ENCODE assay signal across 24 cellular contexts in genomic region chr4:78410651-78411050, GRCh38.
DNase-seq lines count a peak whose midpoint lies in the region; ATAC-seq, FAIRE-seq and TF ChIP-seq lines count a peak whose summit lies in the region.
"Had no signal": no experiment of that assay in that cellular context is flagged by ENCODE, and none has a peak within 500 bp of the region (broad histone marks: within the 10 kb centered on the region; RNA-seq: fewer than 3 reads in every experiment).

No MANE protein-coding gene starts in this region.

- H4K20me1 ChIP-seq in GM23248 (ENCODE audit: insufficient read depth): no peaks in the 10 kb centered on the region
- H4K20me1 ChIP-seq: BLaER1 had no signal

- peaks cover 13% of the 10 kb centered on the region for H3K4me1 ChIP-seq in GM23248 (ENCODE audit: insufficient read depth)

- no peaks in the 10 kb centered on the region for H3K79me2 ChIP-seq in GM23248 (ENCODE audit: insufficient read depth)

- no peaks in the 10 kb centered on the region for H3F3A ChIP-seq in GM23248 (ENCODE audit: insufficient read depth)

- H3K4me2 ChIP-seq in GM23248 (ENCODE audit: unreplicated experiment): peak overlapping the region; percentile 43
- H3K4me2 ChIP-seq: BLaER1 had no signal

- no peaks in the 10 kb centered on the region for H3K36me3 ChIP-seq in GM23248 (ENCODE audit: low read depth)
- H3K36me3 ChIP-seq: BLaER1 had no signal

- H2AFZ ChIP-seq in GM23248: peak overlapping the region; percentile 39

- H3K4me3 ChIP-seq in GM23248 (no peak overlapping the region), retinal pigment epithelial cell (ENCODE audit: low read length) (no peak overlapping the region)
- H3K4me3 ChIP-seq: BLaER1 had no signal

- DNase-seq in D721Med (ENCODE audit: insufficient read length, low spot score) (no peak), GM23248 (peak; percentile 15), retinal pigment epithelial cell (ENCODE audit: low read depth) (peak; percentile 15), SIG-M5 (lab: John Stamatoyannopoulos, UW) (no peak), medulla oblongata (ENCODE audit: extremely low spot score) (no peak), D341Med (ENCODE audit: low spot score) (no peak), HT-29 (ENCODE audit: low spot score) (no peak)
- DNase-seq: CD4-positive, CD25-positive, alpha-beta regulatory T cell; DMS79; H9; KBM-7; MV-4-11; NCI-H1105 treated with DMSO at 0.1 percent for 48 hours; NCI-H2029; NCI-H446 treated with DMSO at 0.1 percent for 48 hours; NCI-H526; NCI-H82; NK-92 treated with Interleukin-12 subunit alpha and Interleukin-12 subunit beta, amount 100 ng/mL, for 24 hours; RPMI8226; SHP77; SW 1271 had no signal

- WGBS in GM23248 (ENCODE audit: low coverage in 1 of 2, low lambda C conversion rate in 2 of 2, missing lambda C conversion rate in 2 of 2), 2 experiments: 46 to 65% methylated on average over 1 of the region's 1 CpG

- no peak overlapping the region for H3K27ac ChIP-seq in GM23248
- H3K27ac ChIP-seq: BLaER1 had no signal

- in situ Hi-C loops in GM23248 (cut with MboI): no loop called here

- no peaks in the 10 kb centered on the region for H3K27me3 ChIP-seq in GM23248 (replicated peaks; ENCODE audit: insufficient read depth)
- H3K27me3 ChIP-seq: BLaER1 had no signal

- no peaks in the 10 kb centered on the region for H3K9me3 ChIP-seq in GM23248 (ENCODE audit: low read depth)
- H3K9me3 ChIP-seq: BLaER1 had no signal

- no peak; the same call in 1 of the 3 replicates for ATAC-seq in SK-N-SH treated with all-trans-retinoic acid at 6 μM for 48 hours

- TF ChIP-seq CTCF in D721Med (IDR thresholded peaks at IDR 0.05; ENCODE audit: insufficient read depth, missing control alignments): no peak
- no peak for TF ChIP-seq CTCF in retinal pigment epithelial cell (conservative IDR thresholded peaks at IDR 0.05; ENCODE audit: low read depth, low read length)

- peak; percentile 25 for FAIRE-seq in D721Med (lab: Jason Lieb, UNC)
- FAIRE-seq: GM18507 had no signal

- H3K9ac ChIP-seq in GM23248: no peak overlapping the region
- H3K9ac ChIP-seq: BLaER1 had no signal

- H3K9me2 ChIP-seq in GM23248 (ENCODE audit: insufficient read depth): no peaks in the 10 kb centered on the region

TF ChIP-seq in SK-N-SH treated with all-trans-retinoic acid at 6 μM for 48 hours, 23 proteins besides CTCF, POLR2A, EP300 and RAD21:
- peak; percentile 37 for TF ChIP-seq ISL1 (CRISPR knock-in tag; IDR thresholded peaks at IDR 0.05)
- no peak for TF ChIP-seq ZNF8 (CRISPR knock-in tag; IDR thresholded peaks at IDR 0.05)

Comparison
In these comparisons a context has a peak if more than half of its experiments do, and no peak if none do; other contexts are left out.
1. DNase-seq: peak in GM23248 (single experiment) and retinal pigment epithelial cell (single experiment); none in D721Med (single experiment), SIG-M5 (single experiment), medulla oblongata (single experiment), D341Med (single experiment) and HT-29 (single experiment).